1 cellular context compared by ENCODE assay signal in the genomic region with DNA sequence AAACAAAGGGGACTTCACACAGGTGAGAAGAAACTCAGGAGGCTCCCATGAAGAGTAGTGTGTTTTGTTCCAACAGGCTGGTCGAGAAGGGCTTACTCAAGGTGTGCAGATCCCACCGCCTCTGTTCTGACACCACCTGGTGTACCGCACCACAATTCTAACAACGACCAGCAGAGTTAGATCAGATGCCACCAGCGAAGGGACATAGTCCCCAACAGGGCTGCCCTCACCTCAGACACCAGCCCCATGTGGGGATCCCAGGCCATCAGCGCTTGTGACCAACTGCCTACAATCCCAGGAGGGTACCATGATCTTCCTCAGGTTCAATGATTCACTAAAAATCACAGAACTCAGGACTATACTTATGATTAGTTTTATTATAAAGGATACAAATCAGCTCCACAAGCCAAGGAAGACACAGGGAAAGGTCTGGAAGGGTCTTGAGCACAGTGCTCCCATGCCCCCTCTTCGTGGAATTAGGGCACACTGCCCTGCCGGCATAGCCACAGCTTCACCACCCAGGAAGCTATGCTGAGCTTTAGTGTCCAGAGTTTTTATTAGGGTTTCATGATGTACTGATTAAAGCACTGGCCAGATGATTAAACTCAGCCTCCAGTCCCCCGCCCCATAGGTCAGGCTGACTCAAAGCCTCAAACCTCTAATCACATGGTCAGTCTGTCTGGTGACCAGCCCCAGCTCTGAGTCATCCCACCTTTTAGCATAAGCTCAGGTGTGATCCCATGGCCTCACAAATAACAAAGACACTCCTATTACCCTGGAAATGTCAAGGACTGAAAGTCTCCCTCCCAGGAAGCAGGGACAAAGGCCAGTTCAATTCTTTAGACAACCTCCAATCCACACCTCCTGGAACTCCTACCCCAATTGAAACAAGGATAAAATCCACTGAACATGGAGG.
TF ChIP-seq lines count a peak whose summit lies in the region.

No MANE protein-coding gene starts in this region.

TF ChIP-seq in HepG2, 621 proteins besides CTCF, POLR2A, EP300 and RAD21 (continues in another document):
- TF ChIP-seq, protein P1, sequence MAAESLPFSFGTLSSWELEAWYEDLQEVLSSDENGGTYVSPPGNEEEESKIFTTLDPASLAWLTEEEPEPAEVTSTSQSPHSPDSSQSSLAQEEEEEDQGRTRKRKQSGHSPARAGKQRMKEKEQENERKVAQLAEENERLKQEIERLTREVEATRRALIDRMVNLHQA (CRISPR knock-in tag; IDR thresholded peaks at IDR 0.05), result no peak
- TF ChIP-seq RXRB (CRISPR knock-in tag; IDR thresholded peaks at IDR 0.05; ENCODE audit: borderline replicate concordance) (peak; percentile 44; the same call in 1 of the 2 replicates), ZNF552 (CRISPR knock-in tag; IDR thresholded peaks at IDR 0.05; ENCODE audit: borderline replicate concordance) (no peak), ZNF263 (CRISPR knock-in tag; IDR thresholded peaks at IDR 0.05) (peak; percentile 78), SOX13 (IDR thresholded peaks at IDR 0.05) (no peak), SOX13 (CRISPR knock-in tag; conservative IDR thresholded peaks at IDR 0.05 in 1 of 2, IDR thresholded peaks at IDR 0.05 in 1 of 2) (peak in 1 of 2 experiments; percentile 70; a peak in 1 of 4 replicates), RBM22 (optimal IDR thresholded peaks at IDR 0.05; ENCODE audit: low read length) (peak; percentile 57), ATM (IDR thresholded peaks at IDR 0.05; ENCODE audit: borderline replicate concordance) (no peak), ZFAT (CRISPR knock-in tag; conservative IDR thresholded peaks at IDR 0.05) (no peak), ZSCAN21 (CRISPR knock-in tag; IDR thresholded peaks at IDR 0.05; ENCODE audit: borderline replicate concordance) (0 out of 2 replicates have a peak, but pooled peaks have one; percentile 25), ZNF251 (CRISPR knock-in tag; IDR thresholded peaks at IDR 0.05) (no peak), BHLHE40 (IDR thresholded peaks at IDR 0.05; ENCODE audit: low read length) (0 out of 2 replicates have a peak, but pooled peaks have one; percentile 35), AGO2 (optimal IDR thresholded peaks at IDR 0.05; ENCODE audit: low read depth, low read length) (peak; percentile 55), ETV5 (CRISPR knock-in tag; IDR thresholded peaks at IDR 0.05; ENCODE audit: borderline replicate concordance) (peak; percentile 61; the same call in 1 of the 2 replicates), SAP130 (CRISPR knock-in tag; IDR thresholded peaks at IDR 0.05; ENCODE audit: low read depth) (peak; percentile 63; the same call in 1 of the 2 replicates), CREB1 (IDR thresholded peaks at IDR 0.05) (no peak), CREB1 (CRISPR knock-in tag; IDR thresholded peaks at IDR 0.05) (peak; percentile 35; the same call in 1 of the 2 replicates), FOSL2 (CRISPR knock-in tag; IDR thresholded peaks at IDR 0.05) (peak; percentile 91), ZEB1 (IDR thresholded peaks at IDR 0.05; ENCODE audit: insufficient replicate concordance, low read depth) (peak; percentile 24), HMG20A (CRISPR knock-in tag; IDR thresholded peaks at IDR 0.05; ENCODE audit: borderline replicate concordance) (peak; percentile 27; the same call in 1 of the 2 replicates), PCBP1 (IDR thresholded peaks at IDR 0.05; ENCODE audit: borderline replicate concordance, low read depth, low read length) (no peak), ZNF451 (CRISPR knock-in tag; IDR thresholded peaks at IDR 0.05) (no peak), MED1 (CRISPR knock-in tag; IDR thresholded peaks at IDR 0.05) (peak; percentile 35; the same call in 1 of the 2 replicates), PPARG (CRISPR knock-in tag; conservative IDR thresholded peaks at IDR 0.05) (0 out of 2 replicates have a peak, but pooled peaks have one; percentile 16)
- TF ChIP-seq, protein P2, sequence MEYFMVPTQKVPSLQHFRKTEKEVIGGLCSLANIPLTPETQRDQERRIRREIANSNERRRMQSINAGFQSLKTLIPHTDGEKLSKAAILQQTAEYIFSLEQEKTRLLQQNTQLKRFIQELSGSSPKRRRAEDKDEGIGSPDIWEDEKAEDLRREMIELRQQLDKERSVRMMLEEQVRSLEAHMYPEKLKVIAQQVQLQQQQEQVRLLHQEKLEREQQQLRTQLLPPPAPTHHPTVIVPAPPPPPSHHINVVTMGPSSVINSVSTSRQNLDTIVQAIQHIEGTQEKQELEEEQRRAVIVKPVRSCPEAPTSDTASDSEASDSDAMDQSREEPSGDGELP (IDR thresholded peaks at IDR 0.05; ENCODE audit: borderline replicate concordance, low read depth), result peak; percentile 22; the same call in 1 of the 2 replicates
- TF ChIP-seq, protein P3, sequence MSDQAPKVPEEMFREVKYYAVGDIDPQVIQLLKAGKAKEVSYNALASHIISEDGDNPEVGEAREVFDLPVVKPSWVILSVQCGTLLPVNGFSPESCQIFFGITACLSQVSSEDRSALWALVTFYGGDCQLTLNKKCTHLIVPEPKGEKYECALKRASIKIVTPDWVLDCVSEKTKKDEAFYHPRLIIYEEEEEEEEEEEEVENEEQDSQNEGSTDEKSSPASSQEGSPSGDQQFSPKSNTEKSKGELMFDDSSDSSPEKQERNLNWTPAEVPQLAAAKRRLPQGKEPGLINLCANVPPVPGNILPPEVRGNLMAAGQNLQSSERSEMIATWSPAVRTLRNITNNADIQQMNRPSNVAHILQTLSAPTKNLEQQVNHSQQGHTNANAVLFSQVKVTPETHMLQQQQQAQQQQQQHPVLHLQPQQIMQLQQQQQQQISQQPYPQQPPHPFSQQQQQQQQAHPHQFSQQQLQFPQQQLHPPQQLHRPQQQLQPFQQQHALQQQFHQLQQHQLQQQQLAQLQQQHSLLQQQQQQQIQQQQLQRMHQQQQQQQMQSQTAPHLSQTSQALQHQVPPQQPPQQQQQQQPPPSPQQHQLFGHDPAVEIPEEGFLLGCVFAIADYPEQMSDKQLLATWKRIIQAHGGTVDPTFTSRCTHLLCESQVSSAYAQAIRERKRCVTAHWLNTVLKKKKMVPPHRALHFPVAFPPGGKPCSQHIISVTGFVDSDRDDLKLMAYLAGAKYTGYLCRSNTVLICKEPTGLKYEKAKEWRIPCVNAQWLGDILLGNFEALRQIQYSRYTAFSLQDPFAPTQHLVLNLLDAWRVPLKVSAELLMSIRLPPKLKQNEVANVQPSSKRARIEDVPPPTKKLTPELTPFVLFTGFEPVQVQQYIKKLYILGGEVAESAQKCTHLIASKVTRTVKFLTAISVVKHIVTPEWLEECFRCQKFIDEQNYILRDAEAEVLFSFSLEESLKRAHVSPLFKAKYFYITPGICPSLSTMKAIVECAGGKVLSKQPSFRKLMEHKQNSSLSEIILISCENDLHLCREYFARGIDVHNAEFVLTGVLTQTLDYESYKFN (CRISPR knock-in tag; conservative IDR thresholded peaks at IDR 0.05), result 0 out of 2 replicates have a peak, but pooled peaks have one; percentile 25
- TF ChIP-seq, protein P4, sequence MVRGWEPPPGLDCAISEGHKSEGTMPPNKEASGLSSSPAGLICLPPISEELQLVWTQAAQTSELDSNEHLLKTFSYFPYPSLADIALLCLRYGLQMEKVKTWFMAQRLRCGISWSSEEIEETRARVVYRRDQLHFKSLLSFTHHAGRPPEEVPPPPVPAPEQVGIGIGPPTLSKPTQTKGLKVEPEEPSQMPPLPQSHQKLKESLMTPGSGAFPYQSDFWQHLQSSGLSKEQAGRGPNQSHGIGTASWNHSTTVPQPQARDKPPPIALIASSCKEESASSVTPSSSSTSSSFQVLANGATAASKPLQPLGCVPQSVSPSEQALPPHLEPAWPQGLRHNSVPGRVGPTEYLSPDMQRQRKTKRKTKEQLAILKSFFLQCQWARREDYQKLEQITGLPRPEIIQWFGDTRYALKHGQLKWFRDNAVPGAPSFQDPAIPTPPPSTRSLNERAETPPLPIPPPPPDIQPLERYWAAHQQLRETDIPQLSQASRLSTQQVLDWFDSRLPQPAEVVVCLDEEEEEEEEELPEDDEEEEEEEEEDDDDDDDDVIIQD (CRISPR knock-in tag; IDR thresholded peaks at IDR 0.05; ENCODE audit: low read depth), result peak; percentile 53; the same call in 1 of the 2 replicates
- TF ChIP-seq, protein P5, sequence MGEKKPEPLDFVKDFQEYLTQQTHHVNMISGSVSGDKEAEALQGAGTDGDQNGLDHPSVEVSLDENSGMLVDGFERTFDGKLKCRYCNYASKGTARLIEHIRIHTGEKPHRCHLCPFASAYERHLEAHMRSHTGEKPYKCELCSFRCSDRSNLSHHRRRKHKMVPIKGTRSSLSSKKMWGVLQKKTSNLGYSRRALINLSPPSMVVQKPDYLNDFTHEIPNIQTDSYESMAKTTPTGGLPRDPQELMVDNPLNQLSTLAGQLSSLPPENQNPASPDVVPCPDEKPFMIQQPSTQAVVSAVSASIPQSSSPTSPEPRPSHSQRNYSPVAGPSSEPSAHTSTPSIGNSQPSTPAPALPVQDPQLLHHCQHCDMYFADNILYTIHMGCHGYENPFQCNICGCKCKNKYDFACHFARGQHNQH (CRISPR knock-in tag; IDR thresholded peaks at IDR 0.05), result 0 out of 2 replicates have a peak, but pooled peaks have one; percentile 46
- TF ChIP-seq, protein P6, sequence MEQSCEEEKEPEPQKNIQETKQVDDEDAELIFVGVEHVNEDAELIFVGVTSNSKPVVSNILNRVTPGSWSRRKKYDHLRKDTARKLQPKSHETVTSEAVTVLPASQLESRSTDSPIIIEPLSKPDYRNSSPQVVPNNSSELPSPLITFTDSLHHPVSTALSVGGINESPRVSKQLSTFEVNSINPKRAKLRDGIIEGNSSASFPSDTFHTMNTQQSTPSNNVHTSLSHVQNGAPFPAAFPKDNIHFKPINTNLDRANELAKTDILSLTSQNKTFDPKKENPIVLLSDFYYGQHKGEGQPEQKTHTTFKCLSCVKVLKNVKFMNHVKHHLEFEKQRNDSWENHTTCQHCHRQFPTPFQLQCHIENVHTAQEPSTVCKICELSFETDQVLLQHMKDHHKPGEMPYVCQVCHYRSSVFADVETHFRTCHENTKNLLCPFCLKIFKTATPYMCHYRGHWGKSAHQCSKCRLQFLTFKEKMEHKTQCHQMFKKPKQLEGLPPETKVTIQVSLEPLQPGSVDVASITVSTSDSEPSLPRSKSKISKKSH (CRISPR knock-in tag; IDR thresholded peaks at IDR 0.05; ENCODE audit: borderline replicate concordance), result peak; percentile 71; the same call in 1 of the 2 replicates
- TF ChIP-seq, protein P7, sequence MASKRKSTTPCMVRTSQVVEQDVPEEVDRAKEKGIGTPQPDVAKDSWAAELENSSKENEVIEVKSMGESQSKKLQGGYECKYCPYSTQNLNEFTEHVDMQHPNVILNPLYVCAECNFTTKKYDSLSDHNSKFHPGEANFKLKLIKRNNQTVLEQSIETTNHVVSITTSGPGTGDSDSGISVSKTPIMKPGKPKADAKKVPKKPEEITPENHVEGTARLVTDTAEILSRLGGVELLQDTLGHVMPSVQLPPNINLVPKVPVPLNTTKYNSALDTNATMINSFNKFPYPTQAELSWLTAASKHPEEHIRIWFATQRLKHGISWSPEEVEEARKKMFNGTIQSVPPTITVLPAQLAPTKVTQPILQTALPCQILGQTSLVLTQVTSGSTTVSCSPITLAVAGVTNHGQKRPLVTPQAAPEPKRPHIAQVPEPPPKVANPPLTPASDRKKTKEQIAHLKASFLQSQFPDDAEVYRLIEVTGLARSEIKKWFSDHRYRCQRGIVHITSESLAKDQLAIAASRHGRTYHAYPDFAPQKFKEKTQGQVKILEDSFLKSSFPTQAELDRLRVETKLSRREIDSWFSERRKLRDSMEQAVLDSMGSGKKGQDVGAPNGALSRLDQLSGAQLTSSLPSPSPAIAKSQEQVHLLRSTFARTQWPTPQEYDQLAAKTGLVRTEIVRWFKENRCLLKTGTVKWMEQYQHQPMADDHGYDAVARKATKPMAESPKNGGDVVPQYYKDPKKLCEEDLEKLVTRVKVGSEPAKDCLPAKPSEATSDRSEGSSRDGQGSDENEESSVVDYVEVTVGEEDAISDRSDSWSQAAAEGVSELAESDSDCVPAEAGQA (IDR thresholded peaks at IDR 0.05; ENCODE audit: low read depth), result no peak
- TF ChIP-seq, protein P7 (CRISPR knock-in tag; IDR thresholded peaks at IDR 0.05; ENCODE audit: borderline replicate concordance), result no peak
- TF ChIP-seq, protein P8, sequence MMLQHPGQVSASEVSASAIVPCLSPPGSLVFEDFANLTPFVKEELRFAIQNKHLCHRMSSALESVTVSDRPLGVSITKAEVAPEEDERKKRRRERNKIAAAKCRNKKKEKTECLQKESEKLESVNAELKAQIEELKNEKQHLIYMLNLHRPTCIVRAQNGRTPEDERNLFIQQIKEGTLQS (CRISPR knock-in tag; IDR thresholded peaks at IDR 0.05), result peak; percentile 18; the same call in 1 of the 2 replicates
- TF ChIP-seq, protein P9, sequence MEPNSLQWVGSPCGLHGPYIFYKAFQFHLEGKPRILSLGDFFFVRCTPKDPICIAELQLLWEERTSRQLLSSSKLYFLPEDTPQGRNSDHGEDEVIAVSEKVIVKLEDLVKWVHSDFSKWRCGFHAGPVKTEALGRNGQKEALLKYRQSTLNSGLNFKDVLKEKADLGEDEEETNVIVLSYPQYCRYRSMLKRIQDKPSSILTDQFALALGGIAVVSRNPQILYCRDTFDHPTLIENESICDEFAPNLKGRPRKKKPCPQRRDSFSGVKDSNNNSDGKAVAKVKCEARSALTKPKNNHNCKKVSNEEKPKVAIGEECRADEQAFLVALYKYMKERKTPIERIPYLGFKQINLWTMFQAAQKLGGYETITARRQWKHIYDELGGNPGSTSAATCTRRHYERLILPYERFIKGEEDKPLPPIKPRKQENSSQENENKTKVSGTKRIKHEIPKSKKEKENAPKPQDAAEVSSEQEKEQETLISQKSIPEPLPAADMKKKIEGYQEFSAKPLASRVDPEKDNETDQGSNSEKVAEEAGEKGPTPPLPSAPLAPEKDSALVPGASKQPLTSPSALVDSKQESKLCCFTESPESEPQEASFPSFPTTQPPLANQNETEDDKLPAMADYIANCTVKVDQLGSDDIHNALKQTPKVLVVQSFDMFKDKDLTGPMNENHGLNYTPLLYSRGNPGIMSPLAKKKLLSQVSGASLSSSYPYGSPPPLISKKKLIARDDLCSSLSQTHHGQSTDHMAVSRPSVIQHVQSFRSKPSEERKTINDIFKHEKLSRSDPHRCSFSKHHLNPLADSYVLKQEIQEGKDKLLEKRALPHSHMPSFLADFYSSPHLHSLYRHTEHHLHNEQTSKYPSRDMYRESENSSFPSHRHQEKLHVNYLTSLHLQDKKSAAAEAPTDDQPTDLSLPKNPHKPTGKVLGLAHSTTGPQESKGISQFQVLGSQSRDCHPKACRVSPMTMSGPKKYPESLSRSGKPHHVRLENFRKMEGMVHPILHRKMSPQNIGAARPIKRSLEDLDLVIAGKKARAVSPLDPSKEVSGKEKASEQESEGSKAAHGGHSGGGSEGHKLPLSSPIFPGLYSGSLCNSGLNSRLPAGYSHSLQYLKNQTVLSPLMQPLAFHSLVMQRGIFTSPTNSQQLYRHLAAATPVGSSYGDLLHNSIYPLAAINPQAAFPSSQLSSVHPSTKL (CRISPR knock-in tag; IDR thresholded peaks at IDR 0.05), result peak; percentile 63
